In the genomic region with DNA sequence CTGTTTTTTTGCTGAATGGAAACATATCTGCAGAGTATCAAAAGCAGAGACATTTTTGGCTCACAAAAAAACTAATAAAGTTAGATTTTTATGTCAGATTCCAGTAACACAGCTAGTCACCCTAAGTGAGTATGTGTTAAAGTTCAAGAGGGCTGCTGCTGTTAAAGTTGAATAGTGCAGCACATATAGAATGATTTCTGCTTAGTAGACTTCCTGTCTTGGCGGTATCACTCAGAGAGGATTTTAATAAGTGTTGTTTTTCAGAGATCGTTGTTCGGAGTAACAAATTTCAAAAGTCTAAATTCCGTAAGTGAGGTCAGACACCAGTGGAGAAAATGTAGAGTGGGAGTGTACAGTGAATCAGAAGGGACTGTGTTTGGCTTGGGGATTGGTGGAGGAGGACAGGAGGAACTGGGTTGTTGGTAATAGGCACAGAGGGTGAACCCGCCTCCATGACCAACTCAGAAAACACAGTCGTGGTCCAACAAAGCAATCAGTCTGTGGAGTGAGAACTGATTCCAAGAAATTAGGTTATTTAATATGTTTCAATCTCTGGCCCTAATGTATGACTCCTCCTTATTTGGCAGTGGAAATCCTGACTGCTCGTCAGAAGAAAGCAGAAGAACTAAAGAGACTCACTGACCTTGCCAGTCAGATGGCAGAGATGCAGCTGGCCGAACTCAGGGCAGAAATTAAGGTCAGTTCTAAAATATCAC, we compare ENCODE assay signal across 8 cellular contexts. TPM values are rescaled to one million over a fixed set of nuclear protein-coding genes. Genes with fewer than 3 reads are reported as not detected.
DNase-seq lines count a peak whose midpoint lies in the region; ATAC-seq, FAIRE-seq and TF ChIP-seq lines count a peak whose summit lies in the region.

No MANE protein-coding gene starts in this region.

- H3K9me3 Mint-ChIP-seq in CD8-positive, alpha-beta T cell: no peaks in the 10 kb centered on the region
- no peaks in the 10 kb centered on the region for H3K9me3 Mint-ChIP-seq in activated CD4-positive, alpha-beta T cell treated with anti-CD3 and anti-CD28 coated beads, Interleukin-2, amount 10 ng/mL, durations not matched to agents 24 days and 14 days

- peaks cover 39% of the 10 kb centered on the region for H3K4me1 ChIP-seq in CD8-positive, alpha-beta T cell (ENCODE audit: insufficient read depth, low read length)
- H3K4me1 ChIP-seq in skeletal muscle satellite cell (ENCODE audit: control insufficient read depth, insufficient read depth, low read length) (peaks cover 43% of the 10 kb centered on the region), kidney (ENCODE audit: control insufficient read depth in 1 of 2, insufficient read depth in 1 of 2, low read depth in 1 of 2, low read length in 2 of 2) (no peaks in the 10 kb centered on the region)

- peaks cover 57% of the 10 kb centered on the region for H3K4me1 Mint-ChIP-seq in CD8-positive, alpha-beta T cell (ENCODE audit: low read depth)
- H3K4me1 Mint-ChIP-seq in activated CD4-positive, alpha-beta T cell treated with anti-CD3 and anti-CD28 coated beads, Interleukin-2, amount 10 ng/mL, durations not matched to agents 24 days and 14 days: peaks cover 38% of the 10 kb centered on the region

- no peak for TF ChIP-seq CTCF in CD8-positive, alpha-beta T cell (IDR thresholded peaks at IDR 0.05)
- no peak for TF ChIP-seq CTCF in fibroblast of the aortic adventitia (IDR thresholded peaks at IDR 0.05; ENCODE audit: insufficient read depth, low read length)
- TF ChIP-seq CTCF in kidney (IDR thresholded peaks at IDR 0.05; ENCODE audit: borderline replicate concordance, extremely low read depth, insufficient read depth): no peak

- H3K27ac Mint-ChIP-seq in CD8-positive, alpha-beta T cell: peak overlapping the region; percentile 88
- peak overlapping the region; percentile 88 for H3K27ac Mint-ChIP-seq in activated CD4-positive, alpha-beta T cell treated with anti-CD3 and anti-CD28 coated beads, Interleukin-2, amount 10 ng/mL, durations not matched to agents 24 days and 14 days

- ATAC-seq in CD8-positive, alpha-beta T cell: peak; percentile 82
- no peak for ATAC-seq in GM21367 (IDR thresholded peaks at IDR 0.05; ENCODE audit: unreplicated experiment)

- H3K9me3 ChIP-seq in CD8-positive, alpha-beta T cell (ENCODE audit: low read length): no peaks in the 10 kb centered on the region
- H3K9me3 ChIP-seq in skeletal muscle satellite cell (replicated peaks; ENCODE audit: low read length): no peaks in the 10 kb centered on the region
- H3K9me3 ChIP-seq in kidney (ENCODE audit: control insufficient read depth in 1 of 2, low read length in 2 of 2): no peaks in the 10 kb centered on the region

- CTCF ChIA-PET in CD8-positive, alpha-beta T cell (lab: Charles Lee): interaction anchor here (0.7 to 2.3 kb wide), 5 partner anchors 10 to 487 kb away, joined by 3 to 13 read pairs (median 8); a partner anchor contains a TSS

- intact Hi-C loops in CD8-positive, alpha-beta T cell (cut with DNase I, micrococcal nuclease): loop anchor here in 1 of 2 experiments (5.0 kb wide), 1 partner anchor 95 kb away; no protein-coding TSS in a partner anchor
- intact Hi-C loops in activated CD4-positive, alpha-beta T cell treated with anti-CD3 and anti-CD28 coated beads, Interleukin-2, amount 10 ng/mL, durations not matched to agents 24 days and 14 days (cut with micrococcal nuclease): loop anchor here (1.0 to 2.0 kb wide), 4 partner anchors 12 to 160 kb away; a partner anchor contains a TSS
- intact Hi-C loops in kidney (cut with DNase I): no loop called here

- no peaks in the 10 kb centered on the region for H3K36me3 ChIP-seq in CD8-positive, alpha-beta T cell (ENCODE audit: insufficient read depth, low read length)
- H3K36me3 ChIP-seq in skeletal muscle satellite cell (ENCODE audit: insufficient read depth, low read length) (peaks cover 72% of the 10 kb centered on the region), kidney (ENCODE audit: control insufficient read depth in 1 of 2, insufficient read depth in 2 of 2, low read length in 2 of 2) (peaks cover 18 to 23% of the 10 kb centered on the region in 2 donors)

- POLR2A ChIA-PET in CD8-positive, alpha-beta T cell (lab: Charles Lee): interaction anchor here (1.3 to 1.7 kb wide), 2 partner anchors 12 to 59 kb away, joined by 3 to 4 read pairs; no protein-coding TSS in a partner anchor

- DNase-seq in CD8-positive, alpha-beta T cell: peak in 4 of 7 experiments; percentile 7 to 34 (median 16)
- DNase-seq in activated CD4-positive, alpha-beta T cell treated with anti-CD3 and anti-CD28 coated beads, Interleukin-2, amount 10 ng/mL, durations not matched to agents 24 days and 14 days: peak; percentile 82
- peak; percentile 87 for DNase-seq in fibroblast of the aortic adventitia (ENCODE audit: low read depth)
- no peak for DNase-seq in NCI-H1417 (lab: John Stamatoyannopoulos, UW)
- no peak for DNase-seq in kidney
- no peak for DNase-seq in kidney tubule cell (ENCODE audit: low spot score)

- H3K4me2 ChIP-seq in skeletal muscle satellite cell (ENCODE audit: low read length): peak overlapping the region; percentile 59

- H3K9ac ChIP-seq in skeletal muscle satellite cell (ENCODE audit: low read depth, low read length) (peak overlapping the region; percentile 36), kidney (ENCODE audit: low read length in 2 of 2) (no peak overlapping the region)

- H3K27me3 ChIP-seq in CD8-positive, alpha-beta T cell (ENCODE audit: insufficient read depth, low read length): no peaks in the 10 kb centered on the region
- H3K27me3 ChIP-seq in skeletal muscle satellite cell (ENCODE audit: control insufficient read depth, insufficient read depth, low read length): no peaks in the 10 kb centered on the region

- peak overlapping the region; percentile 28 for H3K4me3 ChIP-seq in CD8-positive, alpha-beta T cell (ENCODE audit: low read depth, low read length)
- H3K4me3 ChIP-seq in fibroblast of the aortic adventitia (ENCODE audit: low read depth, low read length) (peak overlapping the region; percentile 14), skeletal muscle satellite cell (ENCODE audit: low read length) (peak overlapping the region; percentile 1), kidney (ENCODE audit: low read length in 2 of 2) (no peak overlapping the region)

- no peaks in the 10 kb centered on the region for H3K27me3 Mint-ChIP-seq in CD8-positive, alpha-beta T cell (ENCODE audit: low read depth)
- no peaks in the 10 kb centered on the region for H3K27me3 Mint-ChIP-seq in activated CD4-positive, alpha-beta T cell treated with anti-CD3 and anti-CD28 coated beads, Interleukin-2, amount 10 ng/mL, durations not matched to agents 24 days and 14 days

- H3K4me3 Mint-ChIP-seq in CD8-positive, alpha-beta T cell: peak overlapping the region; percentile 81
- H3K4me3 Mint-ChIP-seq in activated CD4-positive, alpha-beta T cell treated with anti-CD3 and anti-CD28 coated beads, Interleukin-2, amount 10 ng/mL, durations not matched to agents 24 days and 14 days: peak overlapping the region; percentile 70

- H3K36me3 Mint-ChIP-seq in CD8-positive, alpha-beta T cell: no peaks in the 10 kb centered on the region
- peaks cover 19% of the 10 kb centered on the region for H3K36me3 Mint-ChIP-seq in activated CD4-positive, alpha-beta T cell treated with anti-CD3 and anti-CD28 coated beads, Interleukin-2, amount 10 ng/mL, durations not matched to agents 24 days and 14 days (ENCODE audit: low read depth)

- FAIRE-seq in kidney (lab: Jason Lieb, UNC): no peak

- peak overlapping the region; percentile 6 for H3K27ac ChIP-seq in CD8-positive, alpha-beta T cell (ENCODE audit: low read depth, low read length)
- H3K27ac ChIP-seq in kidney (ENCODE audit: low read depth in 2 of 2, low read length in 2 of 2): peak overlapping the region in 1 of 2 donors; percentile 23

RNA-seq across cellular contexts. Expression of a gene that starts 43.0 kb away (rescaled TPM):
- total RNA-seq in CD8-positive, alpha-beta T cell: 10 to 100 TPM; 17.9 to 20.4 TPM
- total RNA-seq in activated CD4-positive, alpha-beta T cell treated with anti-CD3 and anti-CD28 coated beads, Interleukin-2, amount 10 ng/mL, durations not matched to agents 24 days and 14 days: 13.3 and 14.2 TPM in 2 replicates
- total RNA-seq in fibroblast of the aortic adventitia (ENCODE audit: low replicate concordance) (24.9 and 26.4 TPM in 2 replicates), kidney (12.6 TPM)
- 13.2 and 14.6 TPM in 2 replicates for total RNA-seq in skeletal muscle satellite cell (2012; rRNA removed)
- 8.5 TPM for polyA plus RNA-seq in kidney (ENCODE audit: insufficient read depth, low read depth, low replicate concordance)

RNA-seq across cellular contexts. Expression of a gene that starts 59.1 kb away (rescaled TPM):
- total RNA-seq in CD8-positive, alpha-beta T cell: under 1 TPM; 0.52 to 0.69 TPM
- 25.7 and 27.2 TPM in 2 replicates for total RNA-seq in activated CD4-positive, alpha-beta T cell treated with anti-CD3 and anti-CD28 coated beads, Interleukin-2, amount 10 ng/mL, durations not matched to agents 24 days and 14 days
- total RNA-seq in fibroblast of the aortic adventitia (ENCODE audit: low replicate concordance) (21.3 and 23.3 TPM in 2 replicates), kidney (1.7 TPM)
- 10.4 and 13.1 TPM in 2 replicates for total RNA-seq in skeletal muscle satellite cell (2012; rRNA removed)
- 0.69 TPM for polyA plus RNA-seq in kidney (ENCODE audit: insufficient read depth, low read depth, low replicate concordance)

Comparison
In these comparisons a context has a peak if more than half of its experiments do, and no peak if none do; other contexts are left out.
1. DNase-seq: peak in CD8-positive, alpha-beta T cell (4 of 7), activated CD4-positive, alpha-beta T cell treated with anti-CD3 and anti-CD28 coated beads, Interleukin-2, amount 10 ng/mL, durations not matched to agents 24 days and 14 days (single experiment) and fibroblast of the aortic adventitia (single experiment); none in NCI-H1417 (0 of 3), kidney (single experiment) and kidney tubule cell (single experiment).
2. H3K4me3 ChIP-seq: peak in CD8-positive, alpha-beta T cell (single experiment), fibroblast of the aortic adventitia (single experiment) and skeletal muscle satellite cell (single experiment); none in kidney (0 of 2).